In genomic region chr7:123675092-123675473, GRCh38 we compare ENCODE assay signal across 18 cellular contexts. TPM values are rescaled to one million over a fixed set of nuclear protein-coding genes. Genes with fewer than 3 reads are reported as not detected.
DNase-seq lines count a peak whose midpoint lies in the region; ATAC-seq, FAIRE-seq and TF ChIP-seq lines count a peak whose summit lies in the region.
"Had no signal": no experiment of that assay in that cellular context is flagged by ENCODE, and none has a peak within 500 bp of the region (broad histone marks: within the 10 kb centered on the region; RNA-seq: fewer than 3 reads in every experiment).

No MANE protein-coding gene starts in this region.

- DNase-seq in HCEC 1CT: peak; percentile 49
- peak; percentile 85 for DNase-seq in bronchial epithelial cell (ENCODE audit: low read depth)
- DNase-seq in keratinocyte (ENCODE audit: low read depth, low spot score): no peak
- DNase-seq in gastrocnemius medialis: no peak
- no peak for DNase-seq in DMS153 treated with DMSO at 0.1 percent for 48 hours (lab: John Stamatoyannopoulos, UW; ENCODE audit: unreplicated experiment)
- no peak for DNase-seq in NCI-H1092 treated with DMSO at 0.1 percent for 48 hours (lab: John Stamatoyannopoulos, UW)
- no peak for DNase-seq in osteocyte (ENCODE audit: extremely low spot score, unreplicated experiment)
- DNase-seq: activated CD4-positive, CD25-positive, alpha-beta regulatory T cell; CD4-positive, CD25-positive, alpha-beta regulatory T cell; NCI-H187; NCI-H526 treated with DMSO at 0.1 percent for 48 hours; testis had no signal

- ATAC-seq in gastrocnemius medialis: no peak

- no peak overlapping the region for H3K27ac Mint-ChIP-seq in osteocyte (ENCODE audit: unreplicated experiment)
- H3K27ac Mint-ChIP-seq: activated naive CD4-positive, alpha-beta T cell treated with anti-CD3 and anti-CD28 coated beads, Interleukin-2, amount 50 U/mL, for 24 hours; CD4-positive, CD25-positive, alpha-beta regulatory T cell; T-helper 1 cell treated with Interleukin-12 subunit alpha and Interleukin-12 subunit beta and Interleukin-4 antibody, amounts not matched to agents 30 μg/mL and 1 μg/mL, for 36 hours had no signal

- no peaks in the 10 kb centered on the region for H3K27me3 Mint-ChIP-seq in osteocyte (ENCODE audit: unreplicated experiment)
- H3K27me3 Mint-ChIP-seq: activated naive CD4-positive, alpha-beta T cell treated with anti-CD3 and anti-CD28 coated beads, Interleukin-2, amount 50 U/mL, for 24 hours; CD4-positive, CD25-positive, alpha-beta regulatory T cell; central memory CD8-positive, alpha-beta T cell had no signal

- H3K36me3 ChIP-seq in bronchial epithelial cell (ENCODE audit: control insufficient read depth, insufficient read depth, low read length) (no peaks in the 10 kb centered on the region), keratinocyte (ENCODE audit: control insufficient read depth in 2 of 2, extremely low read depth in 1 of 2, insufficient read depth in 2 of 2, low read length in 2 of 2) (no peaks in the 10 kb centered on the region), gastrocnemius medialis (no peaks in the 10 kb centered on the region)

- H3K9me3 ChIP-seq in keratinocyte (ENCODE audit: control insufficient read depth, low read depth, low read length) (no peaks in the 10 kb centered on the region), gastrocnemius medialis (no peaks in the 10 kb centered on the region)
- H3K9me3 ChIP-seq: testis had no signal

- intact Hi-C loops in gastrocnemius medialis (cut with DNase I; ENCODE audit: low total_unique reads): no loop called here

- no peak overlapping the region for H3K4me3 Mint-ChIP-seq in osteocyte (ENCODE audit: unreplicated experiment)
- H3K4me3 Mint-ChIP-seq: activated naive CD4-positive, alpha-beta T cell treated with anti-CD3 and anti-CD28 coated beads, Interleukin-2, amount 50 U/mL, for 24 hours; CD4-positive, CD25-positive, alpha-beta regulatory T cell; central memory CD8-positive, alpha-beta T cell; T-helper 1 cell treated with Interleukin-12 subunit alpha and Interleukin-12 subunit beta and Interleukin-4 antibody, amounts not matched to agents 30 μg/mL and 1 μg/mL, for 36 hours had no signal

- H4K20me1 ChIP-seq in keratinocyte (ENCODE audit: control insufficient read depth, extremely low read depth, insufficient read depth, low read length): no peaks in the 10 kb centered on the region

- no peaks in the 10 kb centered on the region for H3K27me3 ChIP-seq in bronchial epithelial cell (ENCODE audit: control insufficient read depth, insufficient read depth, low read length)
- H3K27me3 ChIP-seq in keratinocyte (ENCODE audit: control insufficient read depth, extremely low read depth, insufficient read depth, low read length): no peaks in the 10 kb centered on the region
- no peaks in the 10 kb centered on the region for H3K27me3 ChIP-seq in gastrocnemius medialis
- H3K27me3 ChIP-seq: hepatocyte, testis had no signal

- peaks cover 6% of the 10 kb centered on the region for H3K36me3 Mint-ChIP-seq in osteocyte (ENCODE audit: unreplicated experiment)
- H3K36me3 Mint-ChIP-seq: activated naive CD4-positive, alpha-beta T cell treated with anti-CD3 and anti-CD28 coated beads, Interleukin-2, amount 50 U/mL, for 24 hours had no signal

- no peaks in the 10 kb centered on the region for H3K4me1 Mint-ChIP-seq in osteocyte (ENCODE audit: unreplicated experiment)
- H3K4me1 Mint-ChIP-seq: activated naive CD4-positive, alpha-beta T cell treated with anti-CD3 and anti-CD28 coated beads, Interleukin-2, amount 50 U/mL, for 24 hours; central memory CD8-positive, alpha-beta T cell had no signal

- TF ChIP-seq POLR2A in gastrocnemius medialis (IDR thresholded peaks at IDR 0.05): no peak

- H2AFZ ChIP-seq in keratinocyte (ENCODE audit: control insufficient read depth, low read length): no peak overlapping the region
- H2AFZ ChIP-seq: hepatocyte had no signal

- H3K4me1 ChIP-seq in keratinocyte (ENCODE audit: control insufficient read depth, extremely low read depth, insufficient read depth, low read length) (peaks cover 29% of the 10 kb centered on the region), gastrocnemius medialis (peaks cover 48 to 61% of the 10 kb centered on the region in 2 donors)
- H3K4me1 ChIP-seq: testis had no signal

- FAIRE-seq in bronchial epithelial cell (lab: Jason Lieb, UNC) (no peak), keratinocyte (lab: Jason Lieb, UNC) (no peak)
- FAIRE-seq: GM12892 had no signal

- no peak overlapping the region for H3K4me3 ChIP-seq in bronchial epithelial cell (ENCODE audit: low read depth, low read length)
- peak overlapping the region in 1 of 3 experiments; percentile 5 for H3K4me3 ChIP-seq in keratinocyte (ENCODE audit: control insufficient read depth in 2 of 3, extremely low read depth in 1 of 3, insufficient read depth in 2 of 3, low read depth in 1 of 3, low read length in 3 of 3)
- H3K4me3 ChIP-seq in gastrocnemius medialis: no peak overlapping the region
- H3K4me3 ChIP-seq: hepatocyte, lung, testis had no signal

- in situ Hi-C loops in gastrocnemius medialis (cut with MboI; ENCODE audit: low sequenced_read_pairs in 4 of 4): loop anchor here in 1 of 4 donors (25.0 kb wide), 1 partner anchor 187 kb away; no protein-coding TSS in a partner anchor

- dilution Hi-C loops in keratinocyte (cut with MboI; ENCODE audit: extremely low pct_ligation_motif_present, low sequenced_read_pairs): no loop called here

- H3K9me3 Mint-ChIP-seq in osteocyte (ENCODE audit: unreplicated experiment): no peaks in the 10 kb centered on the region
- H3K9me3 Mint-ChIP-seq: activated naive CD4-positive, alpha-beta T cell treated with anti-CD3 and anti-CD28 coated beads, Interleukin-2, amount 50 U/mL, for 24 hours; central memory CD8-positive, alpha-beta T cell; T-helper 1 cell treated with Interleukin-12 subunit alpha and Interleukin-12 subunit beta and Interleukin-4 antibody, amounts not matched to agents 30 μg/mL and 1 μg/mL, for 36 hours had no signal

- no peaks in the 10 kb centered on the region for H3K9me1 ChIP-seq in keratinocyte (ENCODE audit: control insufficient read depth, extremely low read depth, insufficient read depth, low read length)

- TF ChIP-seq CTCF in bronchial epithelial cell (IDR thresholded peaks at IDR 0.05; ENCODE audit: insufficient read depth, low read length, severe bottlenecking) (no peak), keratinocyte (optimal IDR thresholded peaks at IDR 0.05 in 1 of 3, IDR thresholded peaks at IDR 0.05 in 1 of 3, conservative IDR thresholded peaks at IDR 0.05 in 1 of 3; ENCODE audit: extremely low read depth in 1 of 3, insufficient read depth in 2 of 3, low read length in 3 of 3) (no peak), gastrocnemius medialis (IDR thresholded peaks at IDR 0.05 in 4 of 5, conservative IDR thresholded peaks at IDR 0.05 in 1 of 5) (no peak), osteocyte (IDR thresholded peaks at IDR 0.05) (no peak)

- peak overlapping the region; percentile 80 for H3K27ac ChIP-seq in keratinocyte (ENCODE audit: control insufficient read depth, insufficient read depth, low read length)
- peak overlapping the region; percentile 35 to 87 (median 79) for H3K27ac ChIP-seq in gastrocnemius medialis
- H3K27ac ChIP-seq: hepatocyte, testis had no signal

- H3K79me2 ChIP-seq in keratinocyte (ENCODE audit: control insufficient read depth, insufficient read depth, low read length): no peaks in the 10 kb centered on the region
- H3K79me2 ChIP-seq: hepatocyte had no signal

- H3K4me2 ChIP-seq in keratinocyte (ENCODE audit: control insufficient read depth, extremely low read depth, insufficient read depth, low read depth, low read length): peak overlapping the region; percentile 76
- H3K4me2 ChIP-seq: hepatocyte had no signal

- peak overlapping the region; percentile 12 for H3K9ac ChIP-seq in keratinocyte (ENCODE audit: control insufficient read depth, extremely low read depth, insufficient read depth, low read length)

RNA-seq across cellular contexts. Expression of gene LMOD2, which starts 19.4 kb away (rescaled TPM):
- total RNA-seq in bronchial epithelial cell (not detected in 2 replicates), gastrocnemius medialis (100 to 1,000 TPM; 150 to 518 (median 314) TPM), osteocyte (not detected in 2 replicates)
- polyA plus RNA-seq in keratinocyte: not detected in 3 replicates
- not detected for polyA plus RNA-seq in keratinocyte (2011; ENCODE audit: low read depth)
- polyA plus RNA-seq in keratinocyte (2011; cell fraction: cytosol; rRNA removed): not detected in 2 replicates
- polyA plus RNA-seq in keratinocyte (2011; cell fraction: nucleus; rRNA removed): not detected in 2 replicates
- polyA plus RNA-seq in keratinocyte (2012; ENCODE audit: low replicate concordance): 0.68 TPM in 1 of 2 replicates, not detected in the other
- polyA minus RNA-seq in keratinocyte: not detected in 3 replicates
- polyA minus RNA-seq in keratinocyte (2011; cell fraction: cytosol; rRNA and poly(A)+ RNA removed): not detected
- polyA minus RNA-seq in keratinocyte (2011; cell fraction: nucleus; rRNA and poly(A)+ RNA removed): not detected in 2 replicates
- total RNA-seq: CD4-positive, CD25-positive, alpha-beta regulatory T cell; hepatocyte had no signal
- polyA plus RNA-seq: hepatocyte, lung had no signal

Comparison
In these comparisons a context has a peak if more than half of its experiments do, and no peak if none do; other contexts are left out.
1. DNase-seq: peak in HCEC 1CT (single experiment) and bronchial epithelial cell (single experiment); none in keratinocyte (single experiment), gastrocnemius medialis (0 of 2), DMS153 treated with DMSO at 0.1 percent for 48 hours (single experiment), NCI-H1092 treated with DMSO at 0.1 percent for 48 hours (single experiment) and osteocyte (single experiment).
2. RNA of gene LMOD2, which starts 19.4 kb away (total RNA-seq): 150 to 518 TPM in gastrocnemius medialis; not detected in bronchial epithelial cell and not detected in osteocyte; every median in the first group is over 100 times any median in the second.